8 cellular contexts compared by ENCODE assay signal in genomic region chr5:52989025-52989780, GRCh38. TPM values are rescaled to one million over a fixed set of nuclear protein-coding genes. Genes with fewer than 3 reads are reported as not detected.
DNase-seq lines count a peak whose midpoint lies in the region; ATAC-seq and TF ChIP-seq lines count a peak whose summit lies in the region.

ITGA2 (plus strand) TSS chr5:52989352; CDS start chr5:52989469, 117 bp downstream.

- peak; percentile 58 for ATAC-seq in GM19372 (IDR thresholded peaks at IDR 0.05; ENCODE audit: low read depth, unreplicated experiment)
- peak; percentile 71 to 84 (median 79) for ATAC-seq in right lobe of liver
- ATAC-seq in GM18861 (IDR thresholded peaks at IDR 0.05; ENCODE audit: unreplicated experiment): no peak

- H3K9ac ChIP-seq in HUES48 (ENCODE audit: low read depth, low read length): peak within 1 kb of the TSS; percentile 58

- intact Hi-C loops in dorsolateral prefrontal cortex (cut with DNase I): loop anchor here (2.0 to 10.0 kb wide), 4 partner anchors 37 to 1856 kb away; no protein-coding TSS in a partner anchor
- intact Hi-C loops in right lobe of liver (cut with DNase I): no loop called here

- H3K4me3 ChIP-seq in AG04450 (ENCODE audit: low read depth, low read length): peak within 1 kb of the TSS; percentile 86
- peak within 1 kb of the TSS; percentile 92 for H3K4me3 ChIP-seq in HUES48 (ENCODE audit: low read depth, low read length)
- peak within 1 kb of the TSS; percentile 45 to 86 (median 70) for H3K4me3 ChIP-seq in dorsolateral prefrontal cortex
- H3K4me3 ChIP-seq in right lobe of liver: peak within 1 kb of the TSS; percentile 45 to 50 (median 49)

- H3K4me1 ChIP-seq in HUES48 (ENCODE audit: control insufficient read depth, insufficient read depth, low read length) (peaks cover 6% of the 10 kb centered on the region; the same call in 1 of the 2 replicates), right lobe of liver (peaks cover 0 to 10% (median 1%) of the 10 kb centered on the region in 4 donors)

- no peak for TF ChIP-seq POLR2A in right lobe of liver (IDR thresholded peaks at IDR 0.05)

- H3K27me3 ChIP-seq in AG04450 (ENCODE audit: control insufficient read depth, insufficient read depth, low read length) (no peaks in the 10 kb centered on the region), HUES48 (ENCODE audit: control insufficient read depth, insufficient read depth, low read length) (peaks cover 19% of the 10 kb centered on the region), dorsolateral prefrontal cortex (peaks cover 0 to 66% (median 32%) of the 10 kb centered on the region in 45 donors), right lobe of liver (no peaks in the 10 kb centered on the region)

- CTCF ChIA-PET in AG04450 (lab: Charles Lee): interaction anchor here (1.2 to 3.1 kb wide), 2 partner anchors 40 to 107 kb away, joined by 3 to 23 read pairs; no protein-coding TSS in a partner anchor

- H3K36me3 ChIP-seq in HUES48 (ENCODE audit: control insufficient read depth, insufficient read depth, low read length) (0 out of 2 replicates have a peak, but pooled peaks cover 4% of the 10 kb centered on the region), right lobe of liver (no peaks in the 10 kb centered on the region)

- no peak for DNase-seq in AG04450 (ENCODE audit: low read depth, low spot score)
- peak in 4 of 10 donors; percentile 14 to 60 (median 40) for DNase-seq in dorsolateral prefrontal cortex
- peak; percentile 49 to 66 (median 59) for DNase-seq in right lobe of liver
- DNase-seq in stimulated activated naive CD4-positive, alpha-beta T cell (lab: John Stamatoyannopoulos, UW): peak in 4 of 6 experiments; percentile 4 to 43 (median 18)

- TF ChIP-seq CTCF in AG04450 (IDR thresholded peaks at IDR 0.05; ENCODE audit: low read depth, low read length): no peak
- TF ChIP-seq CTCF in VCaP (conservative IDR thresholded peaks at IDR 0.05): no peak
- peak in 1 of 56 donors; percentile 4 for TF ChIP-seq CTCF in dorsolateral prefrontal cortex (IDR thresholded peaks at IDR 0.05 in 54 of 56, conservative IDR thresholded peaks at IDR 0.05 in 2 of 56; ENCODE audit: low read depth in 1 of 56, partially characterized antibody in 56 of 56)
- TF ChIP-seq CTCF in right lobe of liver (IDR thresholded peaks at IDR 0.05): no peak

- WGBS in right lobe of liver (ENCODE audit: insufficient coverage, low coverage, low lambda C conversion rate, missing lambda C conversion rate): 3% methylated on average over 17 of the region's 64 CpGs

- POLR2A ChIA-PET in AG04450 (lab: Yijun Ruan, JAX): interaction anchor here (0.7 to 1.6 kb wide), 2 partner anchors 35 to 430 kb away, joined by 4 to 5 read pairs; no protein-coding TSS in a partner anchor

- H3K27ac ChIP-seq in AG04450 (ENCODE audit: low read depth, low read length) (no peak within 1 kb of the TSS), HUES48 (ENCODE audit: low read depth, low read length) (peak within 1 kb of the TSS; percentile 15), VCaP (peak within 1 kb of the TSS; percentile 62), dorsolateral prefrontal cortex (peak within 1 kb of the TSS; percentile 19 to 98 (median 88)), right lobe of liver (no peak within 1 kb of the TSS)

- H3K9me3 ChIP-seq in AG04450 (ENCODE audit: control insufficient read depth, insufficient read depth, low read length) (no peaks in the 10 kb centered on the region), HUES48 (ENCODE audit: control insufficient read depth, insufficient read depth, low read length) (no peaks in the 10 kb centered on the region), right lobe of liver (no peaks in the 10 kb centered on the region)

RNA-seq across cellular contexts. Expression of gene ITGA2, which starts in this region (rescaled TPM):
- 58.2 and 71.9 TPM in 2 replicates for polyA plus RNA-seq in AG04450 (2011; rRNA removed)
- polyA minus RNA-seq in AG04450 (2011; rRNA and poly(A)+ RNA removed): 84.4 and 118 TPM in 2 replicates
- total RNA-seq in dorsolateral prefrontal cortex (10 to 100 TPM in 39 of 120 experiments, 1 to 10 TPM in 80, under 1 TPM in 1; 0.84 to 36.5 (median 7.3) TPM), right lobe of liver (1 to 10 TPM in 1 of 6 experiments, under 1 TPM in 5; 0.11 to 1.6 (median 0.40) TPM)

Comparison
In these comparisons a context has a peak if more than half of its experiments do, and no peak if none do; other contexts are left out.
1. H3K27ac ChIP-seq: peak in HUES48 (single experiment), VCaP (single experiment) and dorsolateral prefrontal cortex (59 of 59); none in AG04450 (single experiment) and right lobe of liver (0 of 3).
2. intact Hi-C loops: an anchor here in dorsolateral prefrontal cortex (2.0 to 10.0 kb wide); none called in right lobe of liver.
3. Peak in every context shown above with its lines, with median percentiles within 50 percentile points of each other: H3K4me3 ChIP-seq.